Comparison of ENCODE assay signal across 1 cellular context in genomic region chr13:113020323-113021080, GRCh38.
TF ChIP-seq lines count a peak whose summit lies in the region.

No MANE protein-coding gene starts in this region.

TF ChIP-seq in HepG2, 621 proteins besides CTCF, POLR2A, EP300 and RAD21 (continued from another document):
- no peak for TF ChIP-seq USF2 (IDR thresholded peaks at IDR 0.05; ENCODE audit: low read depth, low read length)
- no peak for TF ChIP-seq USF2 (CRISPR knock-in tag; IDR thresholded peaks at IDR 0.05; ENCODE audit: borderline replicate concordance)
- no peak for TF ChIP-seq ZNF18 (CRISPR knock-in tag; IDR thresholded peaks at IDR 0.05; ENCODE audit: insufficient replicate concordance)
- no peak for TF ChIP-seq MTERF4 (CRISPR knock-in tag; IDR thresholded peaks at IDR 0.05)
- TF ChIP-seq ZNF687 (CRISPR knock-in tag; IDR thresholded peaks at IDR 0.05), result peak; percentile 31; the same call in 1 of the 2 replicates
- TF ChIP-seq ZNF749 (CRISPR knock-in tag; IDR thresholded peaks at IDR 0.05; ENCODE audit: borderline replicate concordance), result 0 out of 2 replicates have a peak, but pooled peaks have one; percentile 25
- no peak for TF ChIP-seq TBX2 (CRISPR knock-in tag; IDR thresholded peaks at IDR 0.05; ENCODE audit: borderline replicate concordance)
- TF ChIP-seq ZNF138 (CRISPR knock-in tag; IDR thresholded peaks at IDR 0.05; ENCODE audit: low read depth), result no peak
- TF ChIP-seq CHCHD3 (CRISPR knock-in tag; IDR thresholded peaks at IDR 0.05), result no peak
- TF ChIP-seq EED (CRISPR knock-in tag; IDR thresholded peaks at IDR 0.05), result no peak
- TF ChIP-seq SP1 (IDR thresholded peaks at IDR 0.05), result no peak
- TF ChIP-seq SP1 (CRISPR knock-in tag; IDR thresholded peaks at IDR 0.05), result no peak
- no peak for TF ChIP-seq THAP9 (CRISPR knock-in tag; IDR thresholded peaks at IDR 0.05; ENCODE audit: borderline replicate concordance)
- TF ChIP-seq JUNB (CRISPR knock-in tag; IDR thresholded peaks at IDR 0.05; ENCODE audit: borderline replicate concordance), result peak; percentile 47; the same call in 1 of the 2 replicates
- peak; percentile 83; the same call in 1 of the 2 replicates for TF ChIP-seq NONO (IDR thresholded peaks at IDR 0.05)
- TF ChIP-seq NONO (CRISPR knock-in tag; conservative IDR thresholded peaks at IDR 0.05), result 0 out of 2 replicates have a peak, but pooled peaks have one; percentile 18
- TF ChIP-seq ERF (CRISPR knock-in tag; IDR thresholded peaks at IDR 0.05), result no peak
- TF ChIP-seq GMEB2 (CRISPR knock-in tag; IDR thresholded peaks at IDR 0.05; ENCODE audit: low read depth), result no peak
- TF ChIP-seq POLR2AphosphoS5 (IDR thresholded peaks at IDR 0.05; ENCODE audit: low read depth, low read length), result peak; percentile 29; the same call in 1 of the 2 replicates
- no peak for TF ChIP-seq ZNF589 (CRISPR knock-in tag; conservative IDR thresholded peaks at IDR 0.05)
- no peak for TF ChIP-seq XBP1 (CRISPR knock-in tag; IDR thresholded peaks at IDR 0.05)
- TF ChIP-seq SNAPC2 (CRISPR knock-in tag; IDR thresholded peaks at IDR 0.05), result no peak
- TF ChIP-seq NR2C2 (CRISPR knock-in tag; IDR thresholded peaks at IDR 0.05; ENCODE audit: borderline replicate concordance), result no peak
- TF ChIP-seq IKZF4 (CRISPR knock-in tag; IDR thresholded peaks at IDR 0.05; ENCODE audit: borderline replicate concordance, low read depth, not compliant biosample characterization), result no peak
- peak; percentile 27 for TF ChIP-seq RBM22 (optimal IDR thresholded peaks at IDR 0.05; ENCODE audit: low read length)
- TF ChIP-seq PAX8 (CRISPR knock-in tag; IDR thresholded peaks at IDR 0.05; ENCODE audit: borderline replicate concordance), result no peak
